12 cellular contexts compared by ENCODE assay signal in genomic region chr2:2743164-2743571, GRCh38.
DNase-seq lines count a peak whose midpoint lies in the region; ATAC-seq, FAIRE-seq and TF ChIP-seq lines count a peak whose summit lies in the region.
"Had no signal": no experiment of that assay in that cellular context is flagged by ENCODE, and none has a peak within 500 bp of the region (broad histone marks: within the 10 kb centered on the region; RNA-seq: fewer than 3 reads in every experiment).

No MANE protein-coding gene starts in this region.

- CTCF ChIA-PET in activated CD4-positive, alpha-beta memory T cell treated with anti-CD3 and anti-CD28 coated beads for 36 hours (lab: Charles Lee) = no interaction called here

- no peaks in the 10 kb centered on the region for H4K20me1 ChIP-seq in astrocyte (ENCODE audit: insufficient read depth, low read length)

- H3K9me3 Mint-ChIP-seq in astrocyte (ENCODE audit: unreplicated experiment) = peaks cover 3% of the 10 kb centered on the region
- H3K9me3 Mint-ChIP-seq in activated CD4-positive, alpha-beta memory T cell treated with anti-CD3 and anti-CD28 coated beads for 36 hours = peaks cover 5% of the 10 kb centered on the region

- peaks cover 21% of the 10 kb centered on the region for H3K4me1 Mint-ChIP-seq in astrocyte (ENCODE audit: low read depth, unreplicated experiment)
- no peaks in the 10 kb centered on the region for H3K4me1 Mint-ChIP-seq in activated CD4-positive, alpha-beta memory T cell treated with anti-CD3 and anti-CD28 coated beads for 36 hours (ENCODE audit: low read depth)

- no peaks in the 10 kb centered on the region for H3K36me3 ChIP-seq in astrocyte (ENCODE audit: insufficient read depth, low read length)
- no peaks in the 10 kb centered on the region for H3K36me3 ChIP-seq in right atrium auricular region

- H2AFZ ChIP-seq in astrocyte (ENCODE audit: low read depth, low read length) = no peak overlapping the region

- intact Hi-C loops in activated CD4-positive, alpha-beta memory T cell treated with anti-CD3 and anti-CD28 coated beads for 36 hours (cut with micrococcal nuclease) = no loop called here

- DNase-seq in NCI-H1092 treated with DMSO at 0.1 percent for 48 hours (lab: John Stamatoyannopoulos, UW) (peak; percentile 29), astrocyte (ENCODE audit: low read depth) (peak; percentile 49), right atrium auricular region (ENCODE audit: low spot score) (peak; percentile 81), putamen (ENCODE audit: low spot score) (peak; percentile 61), cerebellar nuclear complex (lab: John Stamatoyannopoulos, UW) (no peak)
- no peak for DNase-seq in activated CD4-positive, alpha-beta memory T cell treated with anti-CD3 and anti-CD28 coated beads for 36 hours
- DNase-seq: activated CD4-positive, alpha-beta T cell treated with anti-CD3 and anti-CD28 coated beads for 1 hour; effector CD4-positive, alpha-beta T cell; EL; naive B cell had no signal

- H3K27ac Mint-ChIP-seq in astrocyte (ENCODE audit: unreplicated experiment) = peak overlapping the region; percentile 70
- no peak overlapping the region for H3K27ac Mint-ChIP-seq in activated CD4-positive, alpha-beta memory T cell treated with anti-CD3 and anti-CD28 coated beads for 36 hours

- peaks cover 19% of the 10 kb centered on the region for H3K27me3 Mint-ChIP-seq in astrocyte (ENCODE audit: low read depth, unreplicated experiment)
- no peaks in the 10 kb centered on the region for H3K27me3 Mint-ChIP-seq in activated CD4-positive, alpha-beta memory T cell treated with anti-CD3 and anti-CD28 coated beads for 36 hours

- H3K4me2 ChIP-seq in astrocyte (ENCODE audit: low read length) = no peak overlapping the region

- POLR2A ChIA-PET in activated CD4-positive, alpha-beta memory T cell treated with anti-CD3 and anti-CD28 coated beads for 36 hours (lab: Charles Lee) = no interaction called here

- H3K4me1 ChIP-seq in astrocyte (ENCODE audit: insufficient read depth, low read length) = no peaks in the 10 kb centered on the region
- no peaks in the 10 kb centered on the region for H3K4me1 ChIP-seq in right atrium auricular region

- no peaks in the 10 kb centered on the region for H3K36me3 Mint-ChIP-seq in astrocyte (ENCODE audit: low read depth, unreplicated experiment)
- H3K36me3 Mint-ChIP-seq in activated CD4-positive, alpha-beta memory T cell treated with anti-CD3 and anti-CD28 coated beads for 36 hours = no peaks in the 10 kb centered on the region

- H3K27ac ChIP-seq in astrocyte (ENCODE audit: low read depth, low read length) (no peak overlapping the region), right atrium auricular region (peak overlapping the region; percentile 5 to 21)

- ATAC-seq in GM19463 (IDR thresholded peaks at IDR 0.05; ENCODE audit: unreplicated experiment) (no peak), HG03097 (IDR thresholded peaks at IDR 0.05; ENCODE audit: low FRiP score, unreplicated experiment) (no peak)

- no peak for FAIRE-seq in astrocyte (lab: Jason Lieb, UNC)

- H3K9ac ChIP-seq in astrocyte (ENCODE audit: low read length) = no peak overlapping the region

- TF ChIP-seq CTCF in astrocyte (IDR thresholded peaks at IDR 0.05; ENCODE audit: insufficient read depth, low read depth, low read length) (no peak), right atrium auricular region (IDR thresholded peaks at IDR 0.05) (no peak)

- H3K4me3 Mint-ChIP-seq in astrocyte (ENCODE audit: unreplicated experiment) = peak overlapping the region; percentile 9
- H3K4me3 Mint-ChIP-seq in activated CD4-positive, alpha-beta memory T cell treated with anti-CD3 and anti-CD28 coated beads for 36 hours = no peak overlapping the region
- H3K4me3 Mint-ChIP-seq: naive B cell had no signal

- H3K4me3 ChIP-seq in astrocyte (ENCODE audit: insufficient read depth, low read depth, low read length) = no peak overlapping the region
- H3K4me3 ChIP-seq in right atrium auricular region = no peak overlapping the region

- H3K79me2 ChIP-seq in astrocyte (ENCODE audit: insufficient read depth, low read length) = no peaks in the 10 kb centered on the region

- H3K9me3 ChIP-seq in astrocyte (ENCODE audit: insufficient read depth, low read depth, low read length) (peaks cover 9% of the 10 kb centered on the region), right atrium auricular region (no peaks in the 10 kb centered on the region)

- H3K27me3 ChIP-seq in astrocyte (ENCODE audit: insufficient read depth, low read length) = no peaks in the 10 kb centered on the region
- H3K27me3 ChIP-seq in right atrium auricular region = no peaks in the 10 kb centered on the region

Comparison
In these comparisons a context has a peak if more than half of its experiments do, and no peak if none do; other contexts are left out.
1. DNase-seq: peak in NCI-H1092 treated with DMSO at 0.1 percent for 48 hours (single experiment), astrocyte (single experiment), right atrium auricular region (single experiment) and putamen (single experiment); none in activated CD4-positive, alpha-beta memory T cell treated with anti-CD3 and anti-CD28 coated beads for 36 hours (single experiment) and cerebellar nuclear complex (0 of 2).